Comparison of ENCODE assay signal across 28 cellular contexts in genomic region chr5:132313961-132314432, GRCh38. TPM values are rescaled to one million over a fixed set of nuclear protein-coding genes. Genes with fewer than 3 reads are reported as not detected.
"Had no signal": no experiment of that assay in that cellular context is flagged by ENCODE, and none has a peak within 500 bp of the region (broad histone marks: within the 10 kb centered on the region; RNA-seq: fewer than 3 reads in every experiment).

No MANE protein-coding gene starts in this region.

- DNase-seq: activated CD4-positive, alpha-beta T cell treated with anti-CD3 and anti-CD28 coated beads for 36 hours; activated CD4-positive, CD25-positive, alpha-beta regulatory T cell; activated CD8-positive, alpha-beta memory T cell treated with anti-CD3 and anti-CD28 coated beads, Interleukin-2, amount 10 ng/mL, durations not matched to agents 7 days and 5 days; activated CD8-positive, alpha-beta T cell treated with anti-CD3 and anti-CD28 coated beads, Interleukin-2, amount 10 ng/mL, durations not matched to agents 7 days and 5 days; activated effector memory CD4-positive, alpha-beta T cell treated with Interleukin-2 at 50 U/mL for 16 hours; activated naive CD4-positive, alpha-beta T cell treated with anti-CD3 and anti-CD28 coated beads for 36 hours; activated naive CD8-positive, alpha-beta T cell treated with anti-CD3 and anti-CD28 coated beads for 36 hours; amniotic stem cell; brain microvascular endothelial cell; caudate nucleus; cortex of kidney; effector memory CD8-positive, alpha-beta T cell; islet precursor cell; left ventricle myocardium inferior; mucosa of descending colon; naive B cell; pancreas; retina; small intestine; stimulated activated CD4-positive, alpha-beta T cell treated with anti-CD3 and anti-CD28 coated beads, Interleukin-4, amount 100 ng/mL, for 24 hours; stomach; T-helper 17 cell; T1000 had no signal

- H3K9me3 ChIP-seq: gastroesophageal sphincter, left ventricle myocardium inferior, mucosa of descending colon, pancreas, prostate gland, stomach, tibial artery had no signal

- H3K36me3 ChIP-seq: brain microvascular endothelial cell, pancreas, prostate gland had no signal

- H3K27ac ChIP-seq: brain microvascular endothelial cell, gastroesophageal sphincter, hepatocyte, left ventricle myocardium inferior, pancreas, prostate gland, stomach, tibial artery had no signal

- H3K4me3 ChIP-seq: gastroesophageal sphincter, hepatocyte, left ventricle myocardium inferior, lung, mucosa of descending colon, pancreas, prostate gland, stomach, tibial artery had no signal

- H3K4me1 ChIP-seq: pancreas, prostate gland, tibial artery had no signal

- H3K27me3 ChIP-seq: brain microvascular endothelial cell, gastroesophageal sphincter, hepatocyte, pancreas, stomach, tibial artery had no signal

RNA-seq across cellular contexts. Expression of gene SLC22A4, which starts 19.8 kb away (rescaled TPM):
- total RNA-seq: activated CD8-positive, alpha-beta T cell treated with anti-CD3 and anti-CD28 coated beads, Interleukin-2, amount 10 ng/mL, durations not matched to agents 7 days and 5 days had no signal

RNA-seq across cellular contexts. Expression of gene PDLIM4, which starts 56.5 kb away (rescaled TPM):
- total RNA-seq: activated CD8-positive, alpha-beta T cell treated with anti-CD3 and anti-CD28 coated beads, Interleukin-2, amount 10 ng/mL, durations not matched to agents 7 days and 5 days; activated naive CD4-positive, alpha-beta T cell treated with anti-CD3 and anti-CD28 coated beads for 36 hours; T-helper 17 cell had no signal
